ENCODE assay signal across 20 cellular contexts in the genomic region with DNA sequence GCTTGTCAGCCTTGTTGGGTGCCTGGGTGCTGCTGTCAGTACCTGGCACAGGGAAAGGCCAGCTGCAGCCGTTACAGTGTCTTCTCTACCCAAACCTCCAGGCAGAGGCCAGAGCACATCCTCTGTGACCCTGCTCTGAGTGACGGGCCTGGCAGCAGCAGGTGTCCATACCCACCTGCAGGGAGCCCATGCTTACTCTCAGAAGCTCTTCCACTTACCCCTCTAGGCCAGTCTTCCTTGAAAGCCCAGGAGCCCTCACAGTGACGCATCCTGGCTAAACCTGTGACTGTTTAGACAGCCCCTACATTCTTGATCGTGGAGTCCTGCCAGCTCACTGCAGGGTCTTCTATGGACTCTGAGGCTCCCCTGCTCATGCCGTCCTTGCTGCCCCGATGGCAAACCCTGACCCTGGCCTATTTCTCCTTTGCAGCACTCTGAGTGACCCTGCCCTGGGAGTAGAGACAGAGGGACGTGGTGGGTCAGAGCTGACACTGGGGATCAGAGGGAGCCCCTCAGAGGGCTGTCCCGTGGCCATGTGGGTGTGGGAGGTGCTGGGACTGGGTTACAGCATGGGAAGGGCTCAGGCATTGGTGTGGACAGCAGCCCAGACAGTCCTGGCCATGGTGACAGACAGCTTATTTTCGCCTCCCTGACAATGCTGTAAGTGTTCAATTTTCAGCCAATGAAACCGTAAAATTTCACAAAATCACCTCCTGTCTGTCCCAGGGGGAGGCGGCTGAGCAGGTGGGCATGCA.
A peak's percentile ranks its signal among the peaks of the same experiment; 100 is the strongest.
DNase-seq lines count a peak whose midpoint lies in the region; ATAC-seq and TF ChIP-seq lines count a peak whose summit lies in the region.
"Had no signal": no experiment of that assay in that cellular context is flagged by ENCODE, and none has a peak within 500 bp of the region (broad histone marks: within the 10 kb centered on the region; RNA-seq: fewer than 3 reads in every experiment).

No MANE protein-coding gene starts in this region.

- H3K14ac ChIP-seq in neuronal stem cell (ENCODE audit: low read length), result no peak overlapping the region

- peak overlapping the region; percentile 57 for H2BK120ac ChIP-seq in neuronal stem cell (ENCODE audit: low read depth, low read length)

- H3K23ac ChIP-seq in neuronal stem cell (ENCODE audit: low read depth, low read length, poor library complexity), result no peak overlapping the region

- POLR2A ChIA-PET in activated CD4-positive, alpha-beta T cell treated with anti-CD3 and anti-CD28 coated beads, Interleukin-2, amount 10 ng/mL, durations not matched to agents 7 days and 5 days (lab: Charles Lee), result no interaction called here
- POLR2A ChIA-PET in activated CD4-positive, alpha-beta T cell treated with anti-CD3 and anti-CD28 coated beads for 36 hours (lab: Charles Lee), result no interaction called here
- POLR2A ChIA-PET in HEK293 (lab: Yijun Ruan, JAX), result interaction anchor here (0.6 kb wide), 1 partner anchor 71 kb away, joined by 3 read pairs; no protein-coding TSS in a partner anchor

- TF ChIP-seq CTCF in HEK293 (tag by site-specific recombination; IDR thresholded peaks at IDR 0.05) (no peak), endothelial cell (IDR thresholded peaks at IDR 0.05; ENCODE audit: unreplicated experiment) (no peak)

- H2BK12ac ChIP-seq in neuronal stem cell (ENCODE audit: low read length), result peak overlapping the region; percentile 86

- H3K4me1 ChIP-seq in HEK293 (ENCODE audit: control insufficient read depth, insufficient read depth, low read length), result no peaks in the 10 kb centered on the region
- H3K4me1 ChIP-seq in neuronal stem cell (ENCODE audit: control insufficient read depth in 2 of 2, insufficient read depth in 1 of 2, low read depth in 1 of 2, low read length in 2 of 2), result peaks cover 0 to 17% of the 10 kb centered on the region in 2 donors
- H3K4me1 ChIP-seq: left ventricle myocardium inferior, prostate gland had no signal

- H3K79me1 ChIP-seq in neuronal stem cell (ENCODE audit: low read depth, low read length), result peaks cover 4% of the 10 kb centered on the region

- peak overlapping the region; percentile 54 for H3K9ac ChIP-seq in neuronal stem cell (ENCODE audit: low read depth, low read length, poor library complexity)

- H3K27me3 ChIP-seq in neuronal stem cell (ENCODE audit: control insufficient read depth in 3 of 3, insufficient read depth in 3 of 3, low read depth in 1 of 3, low read length in 3 of 3), result peaks cover 0 to 9% (median 0%) of the 10 kb centered on the region in 3 experiments

- DNase-seq in activated CD4-positive, alpha-beta T cell treated with anti-CD3 and anti-CD28 coated beads, Interleukin-2, amount 10 ng/mL, durations not matched to agents 7 days and 5 days, result peak; percentile 1
- DNase-seq in activated CD4-positive, alpha-beta T cell treated with anti-CD3 and anti-CD28 coated beads for 36 hours, result no peak
- no peak for DNase-seq in endothelial cell (ENCODE audit: low spot score)
- DNase-seq in neuronal stem cell (ENCODE audit: low spot score), result no peak
- DNase-seq in NCI-H2081 (lab: John Stamatoyannopoulos, UW), result no peak
- no peak for DNase-seq in kidney glomerular epithelial cell (lab: John Stamatoyannopoulos, UW)
- DNase-seq: activated naive CD4-positive, alpha-beta T cell treated with anti-CD3 and anti-CD28 coated beads for 36 hours; activated T-cell treated with anti-CD3 and anti-CD28 coated beads, Interleukin-2, amount 50 U/mL, for 1 hour; central memory CD4-positive, alpha-beta T cell; heart right ventricle; left ventricle myocardium inferior; NCI-H1417; NCI-H446 treated with DMSO at 0.1 percent for 48 hours had no signal

- H2AK5ac ChIP-seq in neuronal stem cell (ENCODE audit: low read depth, low read length), result peak overlapping the region; percentile 53

- H2BK5ac ChIP-seq in neuronal stem cell (ENCODE audit: low read length), result no peak overlapping the region

- H3K4me2 ChIP-seq in neuronal stem cell (ENCODE audit: insufficient read depth, low read length, poor library complexity, severe bottlenecking), result no peak overlapping the region

- H3K27ac ChIP-seq in HEK293 (ENCODE audit: extremely low read depth, low read depth, low read length) (no peak overlapping the region), neuronal stem cell (replicated peaks; ENCODE audit: low read length) (no peak overlapping the region)
- H3K27ac ChIP-seq: heart right ventricle, left ventricle myocardium inferior, prostate gland had no signal

- no peak for ATAC-seq in activated CD4-positive, alpha-beta T cell treated with anti-CD3 and anti-CD28 coated beads for 36 hours
- no peak for ATAC-seq in GM18519 (IDR thresholded peaks at IDR 0.05; ENCODE audit: low FRiP score, unreplicated experiment)
- ATAC-seq: CD8-positive, alpha-beta T cell; heart right ventricle; SK-N-SH treated with all-trans-retinoic acid at 6 μM for 48 hours had no signal

- no peak overlapping the region for H3K4ac ChIP-seq in neuronal stem cell (ENCODE audit: low read length)

- no peaks in the 10 kb centered on the region for H3K36me3 Mint-ChIP-seq in activated CD4-positive, alpha-beta T cell treated with anti-CD3 and anti-CD28 coated beads, Interleukin-2, amount 10 ng/mL, durations not matched to agents 7 days and 5 days (ENCODE audit: low read depth)
- H3K36me3 Mint-ChIP-seq in activated CD4-positive, alpha-beta T cell treated with anti-CD3 and anti-CD28 coated beads for 36 hours (ENCODE audit: low read depth), result no peaks in the 10 kb centered on the region
- H3K36me3 Mint-ChIP-seq in endothelial cell (ENCODE audit: low read depth, unreplicated experiment), result no peaks in the 10 kb centered on the region
- H3K36me3 Mint-ChIP-seq: CD8-positive, alpha-beta T cell had no signal

- H3K4me3 ChIP-seq in HEK293 (ENCODE audit: low read depth, low read length) (no peak overlapping the region), neuronal stem cell (ENCODE audit: low read length in 2 of 2) (no peak overlapping the region)
- H3K4me3 ChIP-seq: heart right ventricle, left ventricle myocardium inferior, prostate gland had no signal

- peak overlapping the region; percentile 53 for H3K18ac ChIP-seq in neuronal stem cell (ENCODE audit: low read length)

- no peak overlapping the region for H3K4me3 Mint-ChIP-seq in activated CD4-positive, alpha-beta T cell treated with anti-CD3 and anti-CD28 coated beads, Interleukin-2, amount 10 ng/mL, durations not matched to agents 7 days and 5 days
- H3K4me3 Mint-ChIP-seq in activated CD4-positive, alpha-beta T cell treated with anti-CD3 and anti-CD28 coated beads for 36 hours, result no peak overlapping the region
- peak overlapping the region; percentile 21 for H3K4me3 Mint-ChIP-seq in endothelial cell (ENCODE audit: unreplicated experiment)
- H3K4me3 Mint-ChIP-seq: activated naive CD4-positive, alpha-beta T cell treated with anti-CD3 and anti-CD28 coated beads for 36 hours; CD8-positive, alpha-beta T cell; nephron; T-helper 2 cell treated with Interferon-gamma antibody and Interleukin-4, amounts not matched to agents 5 μg/mL and 100 μg/mL, for 36 hours had no signal

- no peaks in the 10 kb centered on the region for H3K36me3 ChIP-seq in HEK293 (ENCODE audit: control insufficient read depth in 2 of 2, insufficient read depth in 1 of 2, low read length in 2 of 2)
- no peaks in the 10 kb centered on the region for H3K36me3 ChIP-seq in neuronal stem cell (replicated peaks in 1 of 2; ENCODE audit: control insufficient read depth in 2 of 2, insufficient read depth in 2 of 2, low read length in 2 of 2)
- H3K36me3 ChIP-seq: heart right ventricle, left ventricle myocardium inferior, prostate gland had no signal

- H3K27ac Mint-ChIP-seq in activated CD4-positive, alpha-beta T cell treated with anti-CD3 and anti-CD28 coated beads, Interleukin-2, amount 10 ng/mL, durations not matched to agents 7 days and 5 days, result no peak overlapping the region
- no peak overlapping the region for H3K27ac Mint-ChIP-seq in activated CD4-positive, alpha-beta T cell treated with anti-CD3 and anti-CD28 coated beads for 36 hours
- peak overlapping the region; percentile 31 for H3K27ac Mint-ChIP-seq in endothelial cell (ENCODE audit: unreplicated experiment)
- H3K27ac Mint-ChIP-seq: activated naive CD4-positive, alpha-beta T cell treated with anti-CD3 and anti-CD28 coated beads for 36 hours; CD8-positive, alpha-beta T cell; nephron; T-helper 2 cell treated with Interferon-gamma antibody and Interleukin-4, amounts not matched to agents 5 μg/mL and 100 μg/mL, for 36 hours had no signal

- no peak overlapping the region for H4K91ac ChIP-seq in neuronal stem cell (ENCODE audit: low read depth, low read length, poor library complexity)

- no peaks in the 10 kb centered on the region for H3K9me3 ChIP-seq in HEK293 (ENCODE audit: control insufficient read depth, insufficient read depth, low read depth, low read length)
- peaks cover 0 to 4% of the 10 kb centered on the region in 2 donors for H3K9me3 ChIP-seq in neuronal stem cell (replicated peaks in 1 of 2; ENCODE audit: control insufficient read depth in 2 of 2, insufficient read depth in 1 of 2, low read depth in 1 of 2, low read length in 2 of 2)
- H3K9me3 ChIP-seq: heart right ventricle, left ventricle myocardium inferior, prostate gland had no signal

- peaks cover 9% of the 10 kb centered on the region for H3K4me1 Mint-ChIP-seq in activated CD4-positive, alpha-beta T cell treated with anti-CD3 and anti-CD28 coated beads, Interleukin-2, amount 10 ng/mL, durations not matched to agents 7 days and 5 days
- peaks cover 9% of the 10 kb centered on the region for H3K4me1 Mint-ChIP-seq in activated CD4-positive, alpha-beta T cell treated with anti-CD3 and anti-CD28 coated beads for 36 hours
- no peaks in the 10 kb centered on the region for H3K4me1 Mint-ChIP-seq in endothelial cell (ENCODE audit: unreplicated experiment)
- H3K4me1 Mint-ChIP-seq: nephron had no signal

- H3K9me3 Mint-ChIP-seq in activated CD4-positive, alpha-beta T cell treated with anti-CD3 and anti-CD28 coated beads, Interleukin-2, amount 10 ng/mL, durations not matched to agents 7 days and 5 days, result no peaks in the 10 kb centered on the region
- no peaks in the 10 kb centered on the region for H3K9me3 Mint-ChIP-seq in activated CD4-positive, alpha-beta T cell treated with anti-CD3 and anti-CD28 coated beads for 36 hours (ENCODE audit: low read depth)
- no peaks in the 10 kb centered on the region for H3K9me3 Mint-ChIP-seq in endothelial cell (ENCODE audit: unreplicated experiment)
- H3K9me3 Mint-ChIP-seq: activated naive CD4-positive, alpha-beta T cell treated with anti-CD3 and anti-CD28 coated beads for 36 hours; CD8-positive, alpha-beta T cell; nephron; T-helper 2 cell treated with Interferon-gamma antibody and Interleukin-4, amounts not matched to agents 5 μg/mL and 100 μg/mL, for 36 hours had no signal

- peak overlapping the region; percentile 25 for H2BK15ac ChIP-seq in neuronal stem cell (ENCODE audit: low read length)

- WGBS in neuronal stem cell (ENCODE audit: extremely low coverage in 2 of 2, insufficient read length in 2 of 2, insufficient replicate concordance in 1 of 2), 2 donors, result no CpG with 5 or more reads among the region's 11 CpGs

- no peak overlapping the region for H4K8ac ChIP-seq in neuronal stem cell (ENCODE audit: low read depth, low read length)

- H3K27me3 Mint-ChIP-seq in activated CD4-positive, alpha-beta T cell treated with anti-CD3 and anti-CD28 coated beads, Interleukin-2, amount 10 ng/mL, durations not matched to agents 7 days and 5 days, result no peaks in the 10 kb centered on the region
- H3K27me3 Mint-ChIP-seq in activated CD4-positive, alpha-beta T cell treated with anti-CD3 and anti-CD28 coated beads for 36 hours, result peaks cover 6% of the 10 kb centered on the region
- peaks cover 18% of the 10 kb centered on the region for H3K27me3 Mint-ChIP-seq in endothelial cell (ENCODE audit: unreplicated experiment)

- CTCF ChIA-PET in activated CD4-positive, alpha-beta T cell treated with anti-CD3 and anti-CD28 coated beads, Interleukin-2, amount 10 ng/mL, durations not matched to agents 7 days and 5 days (lab: Charles Lee), result no interaction called here
- CTCF ChIA-PET in activated CD4-positive, alpha-beta T cell treated with anti-CD3 and anti-CD28 coated beads for 36 hours (lab: Charles Lee), result no interaction called here
- CTCF ChIA-PET in HEK293 (lab: Yijun Ruan, JAX), result no interaction called here

- intact Hi-C loops in activated CD4-positive, alpha-beta T cell treated with anti-CD3 and anti-CD28 coated beads for 36 hours (cut with DNase I, micrococcal nuclease), result no loop called here

- H2AFZ ChIP-seq in neuronal stem cell (ENCODE audit: low read length), result no peak overlapping the region
